In the genomic region with DNA sequence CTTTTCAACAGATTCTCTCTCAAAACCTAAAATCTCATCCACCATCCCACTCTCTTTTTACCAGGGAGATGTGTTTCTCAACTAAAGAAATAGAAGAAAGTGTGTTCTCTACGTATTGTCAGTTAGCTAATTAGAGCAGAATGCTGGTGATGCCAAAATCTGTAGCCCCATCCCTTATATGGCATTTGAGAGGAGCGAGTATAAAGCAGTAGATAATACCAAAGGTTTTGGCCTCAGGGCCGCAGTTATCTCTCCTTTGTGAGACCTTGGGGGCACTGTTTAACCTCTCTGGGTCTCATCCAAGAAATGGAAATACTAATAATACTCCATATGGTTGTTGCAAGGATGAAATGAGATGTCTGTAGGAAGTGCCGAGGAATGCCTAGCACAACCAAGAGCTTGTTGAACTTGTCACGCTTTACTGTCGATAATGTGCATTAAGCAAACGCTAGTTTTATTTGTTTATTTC, we compare ENCODE assay signal across 8 cellular contexts. TPM values are rescaled to one million over a fixed set of nuclear protein-coding genes. Genes with fewer than 3 reads are reported as not detected.
DNase-seq lines count a peak whose midpoint lies in the region; ATAC-seq and TF ChIP-seq lines count a peak whose summit lies in the region.

No MANE protein-coding gene starts in this region.

- H3K27ac Mint-ChIP-seq in CD8-positive, alpha-beta T cell: peak overlapping the region; percentile 98

- POLR2A ChIA-PET in CD8-positive, alpha-beta T cell (lab: Charles Lee): interaction anchor here (0.9 to 2.8 kb wide), 4 partner anchors 9 to 327 kb away, joined by 3 to 25 read pairs (median 4); partner anchors contain the start of genes CBLL1, COG5 and DUS4L

- H3K36me3 Mint-ChIP-seq in CD8-positive, alpha-beta T cell: peaks cover 38% of the 10 kb centered on the region

- peak overlapping the region; percentile 88 for H3K27ac ChIP-seq in CD8-positive, alpha-beta T cell (ENCODE audit: low read depth, low read length)

- peaks cover 2% of the 10 kb centered on the region for H3K27me3 Mint-ChIP-seq in CD8-positive, alpha-beta T cell (ENCODE audit: low read depth)

- no peaks in the 10 kb centered on the region for H3K27me3 ChIP-seq in CD8-positive, alpha-beta T cell (ENCODE audit: insufficient read depth, low read length)
- H3K27me3 ChIP-seq in MG63: no peaks in the 10 kb centered on the region

- H3K36me3 ChIP-seq in CD8-positive, alpha-beta T cell (ENCODE audit: insufficient read depth, low read length): no peaks in the 10 kb centered on the region
- peaks cover 4% of the 10 kb centered on the region for H3K36me3 ChIP-seq in MG63

- peaks cover 42% of the 10 kb centered on the region for H3K4me1 Mint-ChIP-seq in CD8-positive, alpha-beta T cell (ENCODE audit: low read depth)

- H3K4me3 Mint-ChIP-seq in CD8-positive, alpha-beta T cell: peak overlapping the region; percentile 98

- peak; percentile 19 for ATAC-seq in CD8-positive, alpha-beta T cell
- ATAC-seq in GM21423 (IDR thresholded peaks at IDR 0.05; ENCODE audit: unreplicated experiment): peak; percentile 1

- no peak for TF ChIP-seq CTCF in CD8-positive, alpha-beta T cell (IDR thresholded peaks at IDR 0.05)
- no peak for TF ChIP-seq CTCF in choroid plexus epithelial cell (conservative IDR thresholded peaks at IDR 0.05; ENCODE audit: low read depth, low read length)

- H3K9me3 ChIP-seq in CD8-positive, alpha-beta T cell (ENCODE audit: low read length): no peaks in the 10 kb centered on the region
- H3K9me3 ChIP-seq in MG63: no peaks in the 10 kb centered on the region

- H3K4me1 ChIP-seq in CD8-positive, alpha-beta T cell (ENCODE audit: insufficient read depth, low read length): peaks cover 43% of the 10 kb centered on the region

- peak in 1 of 7 experiments; percentile 25 for DNase-seq in CD8-positive, alpha-beta T cell
- no peak for DNase-seq in MG63
- DNase-seq in choroid plexus epithelial cell (ENCODE audit: low read depth): no peak
- DNase-seq in midbrain (lab: John Stamatoyannopoulos, UW): peak; percentile 73
- DNase-seq in retina: no peak
- no peak for DNase-seq in NCI-H82 treated with DMSO at 0.1 percent for 48 hours (lab: John Stamatoyannopoulos, UW; ENCODE audit: unreplicated experiment)
- DNase-seq in epidermal melanocyte (ENCODE audit: insufficient read length, low spot score): no peak

- intact Hi-C loops in CD8-positive, alpha-beta T cell (cut with DNase I, micrococcal nuclease): loop anchor here (1.0 to 10.0 kb wide), 9 partner anchors 15 to 1778 kb away; partner anchors contain the start of genes PRKAR2B (in 2 of the 2), CCDC71L (in 1 of the 2), COG5 (in 1 of the 2) and DUS4L (in 1 of the 2)

- CTCF ChIA-PET in CD8-positive, alpha-beta T cell (lab: Charles Lee): interaction anchor here (1.1 to 4.6 kb wide), 5 partner anchors 8 to 427 kb away, joined by 3 to 39 read pairs (median 4); no protein-coding TSS in a partner anchor

- no peaks in the 10 kb centered on the region for H3K9me3 Mint-ChIP-seq in CD8-positive, alpha-beta T cell

- H3K4me3 ChIP-seq in CD8-positive, alpha-beta T cell (ENCODE audit: low read depth, low read length): peak overlapping the region; percentile 79
- H3K4me3 ChIP-seq in MG63: peak overlapping the region; percentile 79
- H3K4me3 ChIP-seq in choroid plexus epithelial cell (ENCODE audit: low read depth, low read length): peak overlapping the region; percentile 89

RNA-seq across cellular contexts. Expression of gene DLD, which starts 0.5 kb away (rescaled TPM):
- total RNA-seq in CD8-positive, alpha-beta T cell: 10 to 100 TPM; 83.5 to 85.9 TPM
- total RNA-seq in MG63 (2014; rRNA removed; shearing (Covaris generic); ENCODE audit: low replicate concordance): 8.7 and 44.3 TPM in 2 replicates
